Comparison of ENCODE assay signal across 1 cellular context in genomic region chr2:85611217-85611704, GRCh38.
TF ChIP-seq lines count a peak whose summit lies in the region.

No MANE protein-coding gene starts in this region.

TF ChIP-seq in endothelial cell of umbilical vein, 7 proteins besides CTCF, POLR2A, EP300 and RAD21 (continued from another document):
- TF ChIP-seq FOS (IDR thresholded peaks at IDR 0.05; ENCODE audit: borderline replicate concordance, insufficient read depth, low read length) (no peak), EZH2 (IDR thresholded peaks at IDR 0.05; ENCODE audit: borderline replicate concordance, low read depth, low read length, severe bottlenecking) (no peak), POLR2AphosphoS5 (IDR thresholded peaks at IDR 0.05; ENCODE audit: insufficient read depth, low read depth, low read length) (no peak), MYC (IDR thresholded peaks at IDR 0.05; ENCODE audit: low read depth, low read length) (no peak)
- TF ChIP-seq, protein P1, sequence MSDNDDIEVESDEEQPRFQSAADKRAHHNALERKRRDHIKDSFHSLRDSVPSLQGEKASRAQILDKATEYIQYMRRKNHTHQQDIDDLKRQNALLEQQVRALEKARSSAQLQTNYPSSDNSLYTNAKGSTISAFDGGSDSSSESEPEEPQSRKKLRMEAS (IDR thresholded peaks at IDR 0.05; ENCODE audit: insufficient read depth, insufficient read length), result no peak
